In genomic region chr17:43170766-43171681, GRCh38 we compare ENCODE assay signal across 8 cellular contexts. TPM values are rescaled to one million over a fixed set of nuclear protein-coding genes. Genes with fewer than 3 reads are reported as not detected.
DNase-seq lines count a peak whose midpoint lies in the region; ATAC-seq and TF ChIP-seq lines count a peak whose summit lies in the region.

TSS of gene NBR1 (plus strand) at chr17:43171214. CDS start at chr17:43175800, 4,586 bp downstream.

- H3K36me3 Mint-ChIP-seq in effector memory CD8-positive, alpha-beta T cell (ENCODE audit: insufficient read depth), result peaks cover 18% of the 10 kb centered on the region

- TF ChIP-seq CTCF in GM20000 (IDR thresholded peaks at IDR 0.05; ENCODE audit: extremely low read depth, missing control alignments), result no peak

- H3K27me3 Mint-ChIP-seq in effector memory CD8-positive, alpha-beta T cell, result no peaks in the 10 kb centered on the region

- H3K4me1 Mint-ChIP-seq in effector memory CD8-positive, alpha-beta T cell (ENCODE audit: low read depth in 2 of 2), result peaks cover 17 to 23% of the 10 kb centered on the region in 2 donors

- H3K27ac Mint-ChIP-seq in effector memory CD8-positive, alpha-beta T cell, result no peak within 1 kb of the TSS

- no peak within 1 kb of the TSS for H3K4me3 Mint-ChIP-seq in effector memory CD8-positive, alpha-beta T cell

- ATAC-seq in effector memory CD8-positive, alpha-beta T cell (replicated peaks), result peak; percentile 75

- DNase-seq in COR-L47 (lab: John Stamatoyannopoulos, UW) (peak; percentile 97), GM20000 (ENCODE audit: low spot score) (peak; percentile 93), HS-5 (ENCODE audit: low read depth) (peak; percentile 92), NK-92 (lab: John Stamatoyannopoulos, UW; ENCODE audit: unreplicated experiment) (peak; percentile 84), lung microvascular endothelial cell (ENCODE audit: low read depth in 2 of 2) (peak; percentile 99)
- DNase-seq in activated CD8-positive, alpha-beta memory T cell treated with anti-CD3 and anti-CD28 coated beads for 1 hour (ENCODE audit: extremely low read depth in 1 of 2, low read depth in 1 of 2), result peak; percentile 81 to 90
- peak; percentile 94 to 97 (median 95) for DNase-seq in effector memory CD8-positive, alpha-beta T cell
- DNase-seq in stimulated activated CD4-positive, alpha-beta T cell treated with anti-CD3 and anti-CD28 coated beads, TNF-alpha, amount 100 ng/mL, for 48 hours (ENCODE audit: low read depth in 3 of 3), result peak; percentile 87 to 96 (median 93)

- no peaks in the 10 kb centered on the region for H3K9me3 Mint-ChIP-seq in effector memory CD8-positive, alpha-beta T cell

RNA-seq across cellular contexts. Expression of gene NBR1, which starts in this region (rescaled TPM):
- total RNA-seq in lung microvascular endothelial cell, result 56.7 and 75.4 TPM in 2 replicates

Comparison
In these comparisons a context has a peak if more than half of its experiments do, and no peak if none do; other contexts are left out.
1. Peak in every context shown above with its lines: DNase-seq and ATAC-seq.